In genomic region chr14:54686219-54686870, GRCh38 we compare ENCODE assay signal across 10 cellular contexts.
DNase-seq lines count a peak whose midpoint lies in the region; ATAC-seq and TF ChIP-seq lines count a peak whose summit lies in the region.
"Had no signal": no experiment of that assay in that cellular context is flagged by ENCODE, and none has a peak within 500 bp of the region (broad histone marks: within the 10 kb centered on the region; RNA-seq: fewer than 3 reads in every experiment).

No MANE protein-coding gene starts in this region.

- H3K27ac Mint-ChIP-seq in endothelial cell (ENCODE audit: unreplicated experiment) = no peak overlapping the region
- H3K27ac Mint-ChIP-seq: activated naive CD8-positive, alpha-beta T cell treated with anti-CD3 and anti-CD28 coated beads for 36 hours had no signal

- peak; percentile 25 for ATAC-seq in left lung
- ATAC-seq: HCT116 had no signal

- peaks cover 2% of the 10 kb centered on the region for H3K27me3 Mint-ChIP-seq in endothelial cell (ENCODE audit: unreplicated experiment)

- DNase-seq in HCEC 1CT = peak; percentile 79
- DNase-seq in left lung = no peak
- DNase-seq in superior temporal gyrus (ENCODE audit: extremely low spot score) = peak; percentile 49
- no peak for DNase-seq in endothelial cell (ENCODE audit: low spot score)
- DNase-seq in NCI-H2227 (lab: John Stamatoyannopoulos, UW; ENCODE audit: unreplicated experiment) = no peak
- DNase-seq in HK-2 (ENCODE audit: unreplicated experiment) = no peak
- DNase-seq in NCI-H2107 treated with DMSO at 0.1 percent for 48 hours (lab: John Stamatoyannopoulos, UW; ENCODE audit: unreplicated experiment) = no peak
- DNase-seq: activated naive CD8-positive, alpha-beta T cell treated with anti-CD3 and anti-CD28 coated beads for 36 hours had no signal

- H3K4me3 ChIP-seq in left lung = no peak overlapping the region

- H3K36me3 Mint-ChIP-seq in endothelial cell (ENCODE audit: low read depth, unreplicated experiment) = no peaks in the 10 kb centered on the region

- no peak overlapping the region for H3K4me3 Mint-ChIP-seq in endothelial cell (ENCODE audit: unreplicated experiment)
- H3K4me3 Mint-ChIP-seq: activated naive CD8-positive, alpha-beta T cell treated with anti-CD3 and anti-CD28 coated beads for 36 hours had no signal

- intact Hi-C loops in left lung (cut with DNase I) = no loop called here

- no peaks in the 10 kb centered on the region for H3K36me3 ChIP-seq in left lung

- H3K27ac ChIP-seq in cingulate gyrus (ENCODE audit: low read depth, low read length) (peak overlapping the region; percentile 86), left lung (peak overlapping the region in 1 of 2 donors; percentile 65)

- peaks cover 16 to 20% of the 10 kb centered on the region in 2 donors for H3K4me1 ChIP-seq in left lung

- no peaks in the 10 kb centered on the region for H3K27me3 ChIP-seq in left lung

- TF ChIP-seq CTCF in left lung (IDR thresholded peaks at IDR 0.05) = no peak
- no peak for TF ChIP-seq CTCF in endothelial cell (IDR thresholded peaks at IDR 0.05; ENCODE audit: unreplicated experiment)

- H3K9me3 ChIP-seq in left lung = no peaks in the 10 kb centered on the region

- no peaks in the 10 kb centered on the region for H3K9me3 Mint-ChIP-seq in endothelial cell (ENCODE audit: unreplicated experiment)
- H3K9me3 Mint-ChIP-seq: activated naive CD8-positive, alpha-beta T cell treated with anti-CD3 and anti-CD28 coated beads for 36 hours had no signal

- peaks cover 28% of the 10 kb centered on the region for H3K4me1 Mint-ChIP-seq in endothelial cell (ENCODE audit: unreplicated experiment)

Comparison
In these comparisons a context has a peak if more than half of its experiments do, and no peak if none do; other contexts are left out.
1. DNase-seq: peak in HCEC 1CT (single experiment) and superior temporal gyrus (single experiment); none in left lung (0 of 2), endothelial cell (single experiment), NCI-H2227 (single experiment), HK-2 (single experiment) and NCI-H2107 treated with DMSO at 0.1 percent for 48 hours (single experiment).